Comparison of ENCODE assay signal across 1 cellular context in genomic region chr16:88761143-88761534, GRCh38.
TF ChIP-seq lines count a peak whose summit lies in the region.

No MANE protein-coding gene starts in this region.

TF ChIP-seq in HEK293, 187 proteins besides CTCF, POLR2A, EP300 and RAD21 (continued from another document):
- TF ChIP-seq ZNF623 (tag by site-specific recombination; IDR thresholded peaks at IDR 0.05) (peak; percentile 25; the same call in 1 of the 2 replicates), ZNF18 (tag by site-specific recombination; IDR thresholded peaks at IDR 0.05) (no peak), HIC1 (tag by site-specific recombination; IDR thresholded peaks at IDR 0.05) (peak; percentile 46; the same call in 1 of the 2 replicates), PRDM4 (tag by site-specific recombination; IDR thresholded peaks at IDR 0.05) (no peak)
